14 cellular contexts compared by ENCODE assay signal in genomic region chr11:45087761-45088160, GRCh38. TPM values are rescaled to one million over a fixed set of nuclear protein-coding genes. Genes with fewer than 3 reads are reported as not detected.
DNase-seq lines count a peak whose midpoint lies in the region; ATAC-seq and TF ChIP-seq lines count a peak whose summit lies in the region.
"Had no signal": no experiment of that assay in that cellular context is flagged by ENCODE, and none has a peak within 500 bp of the region (broad histone marks: within the 10 kb centered on the region; RNA-seq: fewer than 3 reads in every experiment).

No MANE protein-coding gene starts in this region.

- peaks cover 88% of the 10 kb centered on the region for H3K4me1 Mint-ChIP-seq in osteocyte (ENCODE audit: unreplicated experiment)
- H3K4me1 Mint-ChIP-seq in activated CD8-positive, alpha-beta T cell treated with anti-CD3 and anti-CD28 coated beads, Interleukin-2, amount 10 ng/mL, durations not matched to agents 7 days and 5 days (ENCODE audit: low read depth): peaks cover 25% of the 10 kb centered on the region

- peak overlapping the region; percentile 45 for H3K4me3 ChIP-seq in DOHH2 (ENCODE audit: low read length)
- no peak overlapping the region for H3K4me3 ChIP-seq in colonic mucosa
- H3K4me3 ChIP-seq in SK-N-SH (ENCODE audit: low read depth in 2 of 2, low read length in 1 of 2): no peak overlapping the region
- H3K4me3 ChIP-seq: left lung had no signal

- H3K4me3 Mint-ChIP-seq in osteocyte (ENCODE audit: unreplicated experiment): peak overlapping the region; percentile 21
- H3K4me3 Mint-ChIP-seq in activated CD8-positive, alpha-beta T cell treated with anti-CD3 and anti-CD28 coated beads, Interleukin-2, amount 10 ng/mL, durations not matched to agents 7 days and 5 days: no peak overlapping the region
- H3K4me3 Mint-ChIP-seq: activated CD4-positive, alpha-beta memory T cell treated with anti-CD3 and anti-CD28 coated beads, Interleukin-2, amount 10 ng/mL, durations not matched to agents 7 days and 5 days; activated T-helper 1 cell treated with anti-CD3 and anti-CD28 coated beads, Interleukin-12 subunit alpha, Interleukin-12 subunit beta, Interleukin-2, Interleukin-4 antibody, amounts not matched to agents 30 ng/mL and 10 ng/mL and 1 ng/mL, durations not matched to agents 14 hours and 24 hours and 36 hours had no signal

- H3K9ac ChIP-seq in colonic mucosa (ENCODE audit: low read depth in 2 of 2, low read length in 2 of 2): no peak overlapping the region
- no peak overlapping the region for H3K9ac ChIP-seq in SK-N-SH

- 63% methylated on average over 9 of the region's 9 CpGs for WGBS in SK-N-SH (ENCODE audit: low lambda C conversion rate)

- peak overlapping the region; percentile 88 for H3K27ac ChIP-seq in DOHH2 (ENCODE audit: low read depth, low read length)
- peak overlapping the region; percentile 53 for H3K27ac ChIP-seq in colonic mucosa
- H3K27ac ChIP-seq in SK-N-SH (ENCODE audit: low read depth in 2 of 2, low read length in 1 of 2): no peak overlapping the region
- H3K27ac ChIP-seq: left lung had no signal

- DNase-seq in M059J (ENCODE audit: low read depth) (peak; percentile 73), colonic mucosa (no peak), osteocyte (ENCODE audit: extremely low spot score, unreplicated experiment) (no peak), SK-N-SH (no peak), kidney tubule cell (ENCODE audit: low spot score) (no peak)
- no peak for DNase-seq in activated CD8-positive, alpha-beta T cell treated with anti-CD3 and anti-CD28 coated beads, Interleukin-2, amount 10 ng/mL, durations not matched to agents 7 days and 5 days
- no peak for DNase-seq in activated CD4-positive, alpha-beta T cell treated with anti-CD3 and anti-CD28 coated beads, Interleukin-2, amount 50 U/mL, for 4 hours
- DNase-seq: activated CD4-positive, alpha-beta memory T cell treated with anti-CD3 and anti-CD28 coated beads, Interleukin-2, amount 10 ng/mL, durations not matched to agents 7 days and 5 days; AML-193; DMS 273 treated with DMSO at 0.1 percent for 48 hours; left lung; NCI-H226 had no signal

- no peak overlapping the region for H2AFZ ChIP-seq in SK-N-SH (ENCODE audit: low read depth)

- TF ChIP-seq EP300 in SK-N-SH (IDR thresholded peaks at IDR 0.05; ENCODE audit: borderline replicate concordance in 1 of 2, low read depth in 1 of 2, low read length in 1 of 2): no peak

- H3K36me3 ChIP-seq in DOHH2 (ENCODE audit: control insufficient read depth, low read length): no peaks in the 10 kb centered on the region
- H3K36me3 ChIP-seq in colonic mucosa: no peaks in the 10 kb centered on the region
- no peaks in the 10 kb centered on the region for H3K36me3 ChIP-seq in SK-N-SH (replicated peaks in 1 of 2; ENCODE audit: control insufficient read depth in 1 of 2, insufficient read depth in 2 of 2, low read length in 1 of 2)
- H3K36me3 ChIP-seq: left lung had no signal

- POLR2A ChIA-PET in activated CD8-positive, alpha-beta T cell treated with anti-CD3 and anti-CD28 coated beads, Interleukin-2, amount 10 ng/mL, durations not matched to agents 7 days and 5 days (lab: Charles Lee): no interaction called here
- POLR2A ChIA-PET in SK-N-SH (lab: Yijun Ruan, JAX): no interaction called here

- ATAC-seq in activated CD8-positive, alpha-beta T cell treated with anti-CD3 and anti-CD28 coated beads, Interleukin-2, amount 10 ng/mL, durations not matched to agents 7 days and 5 days: no peak
- ATAC-seq: left lung had no signal

- H3K27ac Mint-ChIP-seq in osteocyte (ENCODE audit: unreplicated experiment): peak overlapping the region; percentile 96
- H3K27ac Mint-ChIP-seq in activated CD8-positive, alpha-beta T cell treated with anti-CD3 and anti-CD28 coated beads, Interleukin-2, amount 10 ng/mL, durations not matched to agents 7 days and 5 days: no peak overlapping the region
- H3K27ac Mint-ChIP-seq: activated CD4-positive, alpha-beta memory T cell treated with anti-CD3 and anti-CD28 coated beads, Interleukin-2, amount 10 ng/mL, durations not matched to agents 7 days and 5 days; activated T-helper 1 cell treated with anti-CD3 and anti-CD28 coated beads, Interleukin-12 subunit alpha, Interleukin-12 subunit beta, Interleukin-2, Interleukin-4 antibody, amounts not matched to agents 30 ng/mL and 10 ng/mL and 1 ng/mL, durations not matched to agents 14 hours and 24 hours and 36 hours had no signal

- intact Hi-C loops in colonic mucosa (cut with DNase I): no loop called here

- H4K20me1 ChIP-seq in DOHH2 (ENCODE audit: control insufficient read depth, insufficient read depth, low read depth, low read length) (no peaks in the 10 kb centered on the region), SK-N-SH (ENCODE audit: insufficient read depth) (no peaks in the 10 kb centered on the region)

- TF ChIP-seq CTCF in DOHH2 (IDR thresholded peaks at IDR 0.05; ENCODE audit: low read depth, low read length, poor library complexity, severe bottlenecking) (no peak), colonic mucosa (IDR thresholded peaks at IDR 0.05) (no peak), osteocyte (IDR thresholded peaks at IDR 0.05) (no peak), SK-N-SH (IDR thresholded peaks at IDR 0.05) (no peak)

- H3K79me2 ChIP-seq in DOHH2 (ENCODE audit: control insufficient read depth, low read length) (no peaks in the 10 kb centered on the region), SK-N-SH (ENCODE audit: insufficient read depth) (no peaks in the 10 kb centered on the region)

- H3K27me3 Mint-ChIP-seq in osteocyte (ENCODE audit: unreplicated experiment): no peaks in the 10 kb centered on the region
- H3K27me3 Mint-ChIP-seq in activated CD8-positive, alpha-beta T cell treated with anti-CD3 and anti-CD28 coated beads, Interleukin-2, amount 10 ng/mL, durations not matched to agents 7 days and 5 days (ENCODE audit: low read depth): peaks cover 8% of the 10 kb centered on the region

- CTCF ChIA-PET in activated CD8-positive, alpha-beta T cell treated with anti-CD3 and anti-CD28 coated beads, Interleukin-2, amount 10 ng/mL, durations not matched to agents 7 days and 5 days (lab: Charles Lee): interaction anchor here (1.1 to 1.5 kb wide), 2 partner anchors 15 to 151 kb away, joined by 3 to 4 read pairs; no protein-coding TSS in a partner anchor
- CTCF ChIA-PET in SK-N-SH (lab: Yijun Ruan, JAX): interaction anchor here (1.0 to 26.5 kb wide), 7 partner anchors 8 to 253 kb away, joined by 3 to 1245 read pairs (median 4); no protein-coding TSS in a partner anchor

- H3K36me3 Mint-ChIP-seq in osteocyte (ENCODE audit: unreplicated experiment): no peaks in the 10 kb centered on the region
- no peaks in the 10 kb centered on the region for H3K36me3 Mint-ChIP-seq in activated CD8-positive, alpha-beta T cell treated with anti-CD3 and anti-CD28 coated beads, Interleukin-2, amount 10 ng/mL, durations not matched to agents 7 days and 5 days (ENCODE audit: low read depth)

- no peak for TF ChIP-seq RAD21 in SK-N-SH (IDR thresholded peaks at IDR 0.05; ENCODE audit: low read length)

- H3K4me1 ChIP-seq in DOHH2 (ENCODE audit: control insufficient read depth, low read length) (peaks cover 89% of the 10 kb centered on the region), colonic mucosa (no peaks in the 10 kb centered on the region), SK-N-SH (ENCODE audit: control insufficient read depth in 1 of 2, insufficient read depth in 2 of 2, low read depth in 1 of 2, low read length in 1 of 2) (peaks cover 0 to 9% of the 10 kb centered on the region in 2 experiments; a peak in 1 of 4 replicates)

- H3K9me3 ChIP-seq in DOHH2 (ENCODE audit: control insufficient read depth, insufficient read depth, low read length): no peaks in the 10 kb centered on the region
- H3K9me3 ChIP-seq in colonic mucosa: no peaks in the 10 kb centered on the region
- H3K9me3 ChIP-seq in SK-N-SH: no peaks in the 10 kb centered on the region
- H3K9me3 ChIP-seq: left lung had no signal

- H3K9me2 ChIP-seq in DOHH2 (replicated peaks; ENCODE audit: control insufficient read depth, low read length): no peaks in the 10 kb centered on the region
- no peaks in the 10 kb centered on the region for H3K9me2 ChIP-seq in SK-N-SH

- H3K9me3 Mint-ChIP-seq in osteocyte (ENCODE audit: unreplicated experiment): no peaks in the 10 kb centered on the region
- H3K9me3 Mint-ChIP-seq in activated CD8-positive, alpha-beta T cell treated with anti-CD3 and anti-CD28 coated beads, Interleukin-2, amount 10 ng/mL, durations not matched to agents 7 days and 5 days (ENCODE audit: insufficient read depth): no peaks in the 10 kb centered on the region
- H3K9me3 Mint-ChIP-seq: activated CD4-positive, alpha-beta memory T cell treated with anti-CD3 and anti-CD28 coated beads, Interleukin-2, amount 10 ng/mL, durations not matched to agents 7 days and 5 days; activated T-helper 1 cell treated with anti-CD3 and anti-CD28 coated beads, Interleukin-12 subunit alpha, Interleukin-12 subunit beta, Interleukin-2, Interleukin-4 antibody, amounts not matched to agents 30 ng/mL and 10 ng/mL and 1 ng/mL, durations not matched to agents 14 hours and 24 hours and 36 hours had no signal

- H3K27me3 ChIP-seq in DOHH2 (ENCODE audit: control insufficient read depth, low read length) (0 out of 2 replicates have a peak, but pooled peaks cover 3% of the 10 kb centered on the region), colonic mucosa (no peaks in the 10 kb centered on the region), SK-N-SH (ENCODE audit: insufficient read depth) (no peaks in the 10 kb centered on the region; the same call in 1 of the 2 replicates)
- H3K27me3 ChIP-seq: left lung had no signal

- H3F3A ChIP-seq in DOHH2 (ENCODE audit: control insufficient read depth, insufficient read depth) (peaks cover 20% of the 10 kb centered on the region; the same call in 1 of the 2 replicates), SK-N-SH (replicated peaks; ENCODE audit: insufficient read depth) (no peaks in the 10 kb centered on the region)

- H3K4me2 ChIP-seq in DOHH2 (ENCODE audit: low read length) (peak overlapping the region; percentile 65), SK-N-SH (no peak overlapping the region)

TF ChIP-seq in SK-N-SH, 30 proteins besides CTCF, POLR2A, EP300 and RAD21 (continues in another document):
- TF ChIP-seq POLR2AphosphoS5 (IDR thresholded peaks at IDR 0.05; ENCODE audit: low read depth, low read length) (no peak), FOXJ3 (CRISPR knock-in tag; IDR thresholded peaks at IDR 0.05) (no peak), MAX (IDR thresholded peaks at IDR 0.05; ENCODE audit: low read depth) (no peak)

RNA-seq across cellular contexts. Expression of gene PRDM11, which starts 58.7 kb away (rescaled TPM):
- total RNA-seq in M059J (2014; rRNA removed; shearing (Covaris generic)): 3.5 and 6.1 TPM in 2 replicates
- total RNA-seq in colonic mucosa: 1 to 10 TPM; 4.1 to 8.3 TPM
- 22.9 and 25.4 TPM in 2 replicates for total RNA-seq in osteocyte
- total RNA-seq in activated CD8-positive, alpha-beta T cell treated with anti-CD3 and anti-CD28 coated beads, Interleukin-2, amount 10 ng/mL, durations not matched to agents 7 days and 5 days: 1 to 10 TPM; 3.5 to 3.6 TPM
- 3.8 and 4.5 TPM in 2 replicates for polyA plus RNA-seq in SK-N-SH (2012; rRNA removed)
- polyA plus RNA-seq in SK-N-SH (2012; cell fraction: cytosol; rRNA removed): 2.2 and 3.6 TPM in 2 replicates
- polyA plus RNA-seq in SK-N-SH (2012; cell fraction: nucleus; rRNA removed): 7.5 and 8.0 TPM in 2 replicates

Comparison
In these comparisons a context has a peak if more than half of its experiments do, and no peak if none do; other contexts are left out.
1. H3K27ac ChIP-seq: peak in DOHH2 (single experiment) and colonic mucosa (single experiment); none in SK-N-SH (0 of 2).